ENCODE assay signal across 17 cellular contexts in the genomic region with DNA sequence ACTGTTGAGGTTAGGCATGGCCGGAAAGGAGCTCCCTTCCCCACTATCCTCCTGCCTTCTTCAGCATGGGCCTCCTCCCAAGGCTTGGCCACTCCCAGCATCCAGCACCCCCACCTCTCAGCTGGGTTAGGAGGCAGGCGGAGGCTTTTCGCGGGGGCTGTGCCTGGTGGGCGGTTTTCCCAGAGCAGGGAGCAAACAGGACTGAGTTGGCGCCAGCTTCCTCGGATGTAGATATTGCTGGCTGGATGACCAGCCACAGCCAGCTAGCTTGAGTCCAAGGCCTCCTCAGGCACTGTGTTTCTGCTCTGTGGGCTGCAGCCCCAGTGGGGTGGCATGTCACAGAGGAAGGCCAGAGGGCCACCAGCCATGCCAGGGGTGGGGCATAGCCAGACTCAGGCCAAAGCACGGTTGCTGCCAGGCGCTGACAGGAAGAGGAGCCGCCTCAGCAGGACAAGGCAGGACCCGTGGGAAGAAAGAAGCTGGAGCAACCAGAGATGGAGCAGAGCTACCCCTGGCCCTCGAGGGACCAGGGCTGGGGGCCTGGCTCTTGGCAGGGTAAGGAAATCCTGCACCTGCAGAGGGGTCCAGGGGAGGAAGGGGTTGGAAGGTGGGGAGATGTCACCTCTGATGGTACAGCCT. TPM values are rescaled to one million over a fixed set of nuclear protein-coding genes. Genes with fewer than 3 reads are reported as not detected.
"Had no signal": no experiment of that assay in that cellular context is flagged by ENCODE, and none has a peak within 500 bp of the region (broad histone marks: within the 10 kb centered on the region; RNA-seq: fewer than 3 reads in every experiment).

A gene (plus strand): TSS at position 204 of the 639 bp plus-strand sequence. CDS start 130 bp downstream, at position 334.

- H3K27me3 ChIP-seq: hepatocyte, tibial nerve had no signal

- DNase-seq: activated B cell treated with CpG ODN at 0.5 μM for 24 hours; activated CD4-positive, alpha-beta T cell treated with anti-CD3 and anti-CD28 coated beads, Interleukin-2, amount 10 ng/mL, durations not matched to agents 24 days and 14 days; activated CD8-positive, alpha-beta memory T cell treated with anti-CD3 and anti-CD28 coated beads for 24 hours; activated naive CD4-positive, alpha-beta T cell treated with anti-CD3 and anti-CD28 coated beads for 36 hours; caudate nucleus; effector CD4-positive, alpha-beta T cell; naive thymus-derived CD4-positive, alpha-beta T cell; nucleus accumbens had no signal

- H3K4me1 Mint-ChIP-seq: activated B cell treated with CpG ODN at 0.5 μM for 24 hours; activated T-helper 17 cell treated with anti-CD3 and anti-CD28 coated beads, Interleukin-2, amount 50 U/mL, for 72 hours; naive thymus-derived CD4-positive, alpha-beta T cell had no signal

- H3K4me3 ChIP-seq: coronary artery, hepatocyte, skin epidermis, tibial nerve had no signal

- H3K9me3 Mint-ChIP-seq: activated B cell treated with CpG ODN at 0.5 μM for 24 hours; activated CD4-positive, alpha-beta T cell treated with anti-CD3 and anti-CD28 coated beads, Interleukin-2, amount 10 ng/mL, durations not matched to agents 24 days and 14 days; activated naive CD4-positive, alpha-beta T cell treated with anti-CD3 and anti-CD28 coated beads for 36 hours; activated T-helper 17 cell treated with anti-CD3 and anti-CD28 coated beads, Interleukin-2, amount 50 U/mL, for 72 hours; naive thymus-derived CD4-positive, alpha-beta T cell had no signal

- ATAC-seq: activated T-helper 17 cell treated with anti-CD3 and anti-CD28 coated beads, Interleukin-2, amount 50 U/mL, for 72 hours; naive thymus-derived CD4-positive, alpha-beta T cell had no signal

- H2AFZ ChIP-seq: hepatocyte had no signal

- H3K9me3 ChIP-seq: tibial nerve had no signal

- H3K4me2 ChIP-seq: hepatocyte had no signal

- H3K27ac Mint-ChIP-seq: activated B cell treated with CpG ODN at 0.5 μM for 24 hours; activated CD4-positive, alpha-beta T cell treated with anti-CD3 and anti-CD28 coated beads, Interleukin-2, amount 10 ng/mL, durations not matched to agents 24 days and 14 days; activated naive CD4-positive, alpha-beta T cell treated with anti-CD3 and anti-CD28 coated beads for 36 hours; activated T-helper 17 cell treated with anti-CD3 and anti-CD28 coated beads, Interleukin-2, amount 50 U/mL, for 72 hours had no signal

- H3K4me1 ChIP-seq: tibial nerve had no signal

- H3K36me3 Mint-ChIP-seq: naive thymus-derived CD4-positive, alpha-beta T cell had no signal

- H3K36me3 ChIP-seq: tibial nerve had no signal

- H3K4me3 Mint-ChIP-seq: activated B cell treated with CpG ODN at 0.5 μM for 24 hours; activated CD4-positive, alpha-beta T cell treated with anti-CD3 and anti-CD28 coated beads, Interleukin-2, amount 10 ng/mL, durations not matched to agents 24 days and 14 days; activated naive CD4-positive, alpha-beta T cell treated with anti-CD3 and anti-CD28 coated beads for 36 hours; activated T-helper 17 cell treated with anti-CD3 and anti-CD28 coated beads, Interleukin-2, amount 50 U/mL, for 72 hours; naive thymus-derived CD4-positive, alpha-beta T cell had no signal

- H3K27ac ChIP-seq: coronary artery, hepatocyte, skin epidermis, tibial nerve had no signal

RNA-seq across cellular contexts. Expression of the gene that starts here (rescaled TPM):
- total RNA-seq: activated CD4-positive, alpha-beta T cell treated with anti-CD3 and anti-CD28 coated beads, Interleukin-2, amount 10 ng/mL, durations not matched to agents 24 days and 14 days; activated naive CD4-positive, alpha-beta T cell treated with anti-CD3 and anti-CD28 coated beads for 36 hours; activated T-helper 17 cell treated with anti-CD3 and anti-CD28 coated beads, Interleukin-2, amount 50 U/mL, for 72 hours; fibroblast of lung; hepatocyte; lung microvascular endothelial cell; mononuclear cell; naive thymus-derived CD4-positive, alpha-beta T cell; SK-MEL-5; tibial nerve had no signal
- polyA plus RNA-seq: fibroblast of lung; hepatocyte; naive thymus-derived CD4-positive, alpha-beta T cell had no signal
